1 cellular context compared by ENCODE assay signal in the genomic region with DNA sequence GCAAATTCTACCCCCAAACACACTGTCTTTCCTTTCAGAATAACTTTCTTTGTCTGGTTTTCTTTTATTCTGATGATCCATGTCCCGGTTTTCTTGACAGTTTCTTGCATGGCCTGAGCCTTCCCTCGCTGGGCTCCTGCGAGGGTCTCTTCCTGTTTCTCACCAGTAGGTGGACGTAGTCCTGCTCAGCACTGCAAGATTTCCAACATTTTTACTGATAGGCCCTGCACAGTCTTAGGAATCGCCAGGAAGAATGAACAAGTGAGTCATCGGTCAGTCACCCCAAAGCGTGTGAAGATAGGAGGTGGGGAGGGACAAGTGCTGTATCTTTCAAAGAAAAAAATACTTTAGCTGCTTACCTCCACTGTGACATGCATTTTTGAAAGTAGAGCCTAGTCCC.
TF ChIP-seq lines count a peak whose summit lies in the region.

No MANE protein-coding gene starts in this region.

TF ChIP-seq in HepG2, 621 proteins besides CTCF, POLR2A, EP300 and RAD21 (continued from another document):
- TF ChIP-seq, protein P1, sequence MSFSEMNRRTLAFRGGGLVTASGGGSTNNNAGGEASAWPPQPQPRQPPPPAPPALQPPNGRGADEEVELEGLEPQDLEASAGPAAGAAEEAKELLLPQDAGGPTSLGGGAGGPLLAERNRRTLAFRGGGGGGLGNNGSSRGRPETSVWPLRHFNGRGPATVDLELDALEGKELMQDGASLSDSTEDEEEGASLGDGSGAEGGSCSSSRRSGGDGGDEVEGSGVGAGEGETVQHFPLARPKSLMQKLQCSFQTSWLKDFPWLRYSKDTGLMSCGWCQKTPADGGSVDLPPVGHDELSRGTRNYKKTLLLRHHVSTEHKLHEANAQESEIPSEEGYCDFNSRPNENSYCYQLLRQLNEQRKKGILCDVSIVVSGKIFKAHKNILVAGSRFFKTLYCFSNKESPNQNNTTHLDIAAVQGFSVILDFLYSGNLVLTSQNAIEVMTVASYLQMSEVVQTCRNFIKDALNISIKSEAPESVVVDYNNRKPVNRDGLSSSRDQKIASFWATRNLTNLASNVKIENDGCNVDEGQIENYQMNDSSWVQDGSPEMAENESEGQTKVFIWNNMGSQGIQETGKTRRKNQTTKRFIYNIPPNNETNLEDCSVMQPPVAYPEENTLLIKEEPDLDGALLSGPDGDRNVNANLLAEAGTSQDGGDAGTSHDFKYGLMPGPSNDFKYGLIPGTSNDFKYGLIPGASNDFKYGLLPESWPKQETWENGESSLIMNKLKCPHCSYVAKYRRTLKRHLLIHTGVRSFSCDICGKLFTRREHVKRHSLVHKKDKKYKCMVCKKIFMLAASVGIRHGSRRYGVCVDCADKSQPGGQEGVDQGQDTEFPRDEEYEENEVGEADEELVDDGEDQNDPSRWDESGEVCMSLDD (CRISPR knock-in tag; IDR thresholded peaks at IDR 0.05; ENCODE audit: borderline replicate concordance) = no peak
- TF ChIP-seq ZNF589 (CRISPR knock-in tag; conservative IDR thresholded peaks at IDR 0.05) (no peak), SMARCE1 (IDR thresholded peaks at IDR 0.05; ENCODE audit: borderline replicate concordance) (no peak), SETDB1 (CRISPR knock-in tag; IDR thresholded peaks at IDR 0.05; ENCODE audit: borderline replicate concordance) (no peak), MATR3 (CRISPR knock-in tag; IDR thresholded peaks at IDR 0.05) (no peak), NR2F2 (IDR thresholded peaks at IDR 0.05; ENCODE audit: borderline replicate concordance, low read depth) (no peak), ZNF101 (CRISPR knock-in tag; IDR thresholded peaks at IDR 0.05; ENCODE audit: borderline replicate concordance, low read depth) (no peak)
- TF ChIP-seq, protein P2, sequence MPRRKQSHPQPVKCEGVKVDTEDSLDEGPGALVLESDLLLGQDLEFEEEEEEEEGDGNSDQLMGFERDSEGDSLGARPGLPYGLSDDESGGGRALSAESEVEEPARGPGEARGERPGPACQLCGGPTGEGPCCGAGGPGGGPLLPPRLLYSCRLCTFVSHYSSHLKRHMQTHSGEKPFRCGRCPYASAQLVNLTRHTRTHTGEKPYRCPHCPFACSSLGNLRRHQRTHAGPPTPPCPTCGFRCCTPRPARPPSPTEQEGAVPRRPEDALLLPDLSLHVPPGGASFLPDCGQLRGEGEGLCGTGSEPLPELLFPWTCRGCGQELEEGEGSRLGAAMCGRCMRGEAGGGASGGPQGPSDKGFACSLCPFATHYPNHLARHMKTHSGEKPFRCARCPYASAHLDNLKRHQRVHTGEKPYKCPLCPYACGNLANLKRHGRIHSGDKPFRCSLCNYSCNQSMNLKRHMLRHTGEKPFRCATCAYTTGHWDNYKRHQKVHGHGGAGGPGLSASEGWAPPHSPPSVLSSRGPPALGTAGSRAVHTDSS (CRISPR knock-in tag; conservative IDR thresholded peaks at IDR 0.05) = no peak
TF ChIP-seq in HepG2: peak in this region for 0.
